22 cellular contexts compared by ENCODE assay signal in the genomic region with DNA sequence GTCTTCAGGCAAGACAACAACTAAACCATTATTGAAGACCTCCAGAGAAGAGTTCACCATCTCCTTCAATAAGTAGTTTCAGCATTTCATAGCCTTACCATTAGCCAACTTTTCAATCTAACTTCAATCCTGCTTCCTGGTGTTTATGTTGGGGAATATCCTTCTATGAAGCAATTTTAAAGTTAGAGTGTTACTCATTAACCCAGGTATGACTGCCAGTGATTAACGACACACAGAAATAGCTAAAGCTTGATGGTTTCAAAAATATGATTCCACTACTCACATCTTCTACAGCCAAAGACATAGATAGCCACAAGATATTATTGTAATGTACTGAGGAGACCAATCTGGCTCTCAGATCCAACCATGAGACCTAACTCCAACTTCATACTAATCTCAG.
DNase-seq lines count a peak whose midpoint lies in the region; ATAC-seq and TF ChIP-seq lines count a peak whose summit lies in the region.
"Had no signal": no experiment of that assay in that cellular context is flagged by ENCODE, and none has a peak within 500 bp of the region (broad histone marks: within the 10 kb centered on the region; RNA-seq: fewer than 3 reads in every experiment).

No MANE protein-coding gene starts in this region.

- H3K27ac ChIP-seq in ACC112 (ENCODE audit: low read depth, low read length) (peak overlapping the region; percentile 38), foreskin keratinocyte (no peak overlapping the region), A673 (ENCODE audit: low read depth, low read length, poor library complexity, severe bottlenecking) (no peak overlapping the region)
- H3K27ac ChIP-seq: PC-9, prostate gland had no signal

- no peak overlapping the region for H3K4me3 Mint-ChIP-seq in osteocyte (ENCODE audit: unreplicated experiment)
- no peak overlapping the region for H3K4me3 Mint-ChIP-seq in effector memory CD8-positive, alpha-beta T cell
- H3K4me3 Mint-ChIP-seq: activated B cell treated with CpG ODN at 0.5 μM for 24 hours; activated naive CD4-positive, alpha-beta T cell treated with anti-CD3 and anti-CD28 coated beads for 36 hours; memory B cell; stimulated activated naive CD8-positive, alpha-beta T cell treated with anti-CD3 and anti-CD28 coated beads, Interleukin-15, Interleukin-2, amounts not matched to agents 100 ng/mL and 50 ng/mL, for 24 hours had no signal

- TF ChIP-seq CTCF in foreskin keratinocyte (conservative IDR thresholded peaks at IDR 0.05) (no peak), osteocyte (IDR thresholded peaks at IDR 0.05) (no peak), A673 (conservative IDR thresholded peaks at IDR 0.05; ENCODE audit: low read depth, low read length) (no peak)

- CTCF ChIA-PET in A673 (lab: Charles Lee), result no interaction called here

- H3K9me3 Mint-ChIP-seq in osteocyte (ENCODE audit: unreplicated experiment), result peaks cover 29% of the 10 kb centered on the region
- H3K9me3 Mint-ChIP-seq in effector memory CD8-positive, alpha-beta T cell, result peaks cover 8 to 17% of the 10 kb centered on the region in 2 donors

- no peaks in the 10 kb centered on the region for H3K9me3 ChIP-seq in A673 (ENCODE audit: low read depth, low read length, poor library complexity, severe bottlenecking)
- H3K9me3 ChIP-seq: BE2C, prostate gland had no signal

- no peak overlapping the region for H2AFZ ChIP-seq in ACC112 (ENCODE audit: low read length, unreplicated experiment)
- H2AFZ ChIP-seq: PC-9 had no signal

- ATAC-seq in foreskin keratinocyte, result peak; percentile 66
- no peak for ATAC-seq in GM21423 (IDR thresholded peaks at IDR 0.05; ENCODE audit: unreplicated experiment)
- no peak for ATAC-seq in effector memory CD8-positive, alpha-beta T cell (replicated peaks)

- peaks cover 8% of the 10 kb centered on the region for H3K36me3 Mint-ChIP-seq in osteocyte (ENCODE audit: unreplicated experiment)
- H3K36me3 Mint-ChIP-seq in effector memory CD8-positive, alpha-beta T cell (ENCODE audit: insufficient read depth), result no peaks in the 10 kb centered on the region
- H3K36me3 Mint-ChIP-seq: memory B cell had no signal

- intact Hi-C loops in A673 (cut with micrococcal nuclease; ENCODE audit: unreplicated experiment), result no loop called here

- H3K27me3 ChIP-seq in ACC112 (ENCODE audit: insufficient read depth, low read length), result no peaks in the 10 kb centered on the region
- H3K27me3 ChIP-seq in foreskin keratinocyte, result no peaks in the 10 kb centered on the region
- H3K27me3 ChIP-seq in A673 (replicated peaks; ENCODE audit: insufficient read depth, low read depth, low read length, poor library complexity), result no peaks in the 10 kb centered on the region
- H3K27me3 ChIP-seq: BE2C had no signal

- POLR2A ChIA-PET in A673 (lab: Charles Lee; ENCODE audit: low non-redundant PET), result no interaction called here

- peaks cover 28% of the 10 kb centered on the region for H3K4me1 Mint-ChIP-seq in osteocyte (ENCODE audit: unreplicated experiment)
- H3K4me1 Mint-ChIP-seq in effector memory CD8-positive, alpha-beta T cell (ENCODE audit: low read depth in 2 of 2), result no peaks in the 10 kb centered on the region
- H3K4me1 Mint-ChIP-seq: activated B cell treated with CpG ODN at 0.5 μM for 24 hours, memory B cell had no signal

- BruUV-seq in A673 (replicated peaks; lab: Mats Ljungman, UMichigan), result no TSS peak

- no peaks in the 10 kb centered on the region for H3K79me2 ChIP-seq in ACC112 (ENCODE audit: control insufficient read depth, insufficient read depth, low read length, unreplicated experiment)

- H3K27me3 Mint-ChIP-seq in osteocyte (ENCODE audit: unreplicated experiment), result no peaks in the 10 kb centered on the region
- peaks cover 0 to 11% of the 10 kb centered on the region in 2 donors for H3K27me3 Mint-ChIP-seq in effector memory CD8-positive, alpha-beta T cell
- H3K27me3 Mint-ChIP-seq: activated B cell treated with CpG ODN at 0.5 μM for 24 hours, memory B cell had no signal

- DNase-seq in amniotic epithelial cell (ENCODE audit: low read depth), result peak; percentile 44
- peak in 1 of 2 donors; percentile 42 for DNase-seq in foreskin keratinocyte
- DNase-seq in osteocyte (ENCODE audit: extremely low spot score, unreplicated experiment), result no peak
- DNase-seq in A673 (ENCODE audit: low spot score), result no peak
- DNase-seq in SK-N-DZ (ENCODE audit: low spot score), result no peak
- no peak for DNase-seq in effector memory CD8-positive, alpha-beta T cell
- DNase-seq: activated B cell treated with CpG ODN at 0.5 μM for 24 hours; activated naive CD4-positive, alpha-beta T cell treated with anti-CD3 and anti-CD28 coated beads for 36 hours; BE2C; central memory CD4-positive, alpha-beta T cell; H7; head of caudate nucleus; NCI-H1105; NCI-H187 treated with DMSO at 0.1 percent for 48 hours; NCI-H526 treated with DMSO at 0.1 percent for 48 hours; SHP77 treated with DMSO at 0.1 percent for 48 hours had no signal

- H3K4me3 ChIP-seq in ACC112 (ENCODE audit: low read depth, low read length) (no peak overlapping the region), A673 (ENCODE audit: low read depth, low read length, poor library complexity, severe bottlenecking) (no peak overlapping the region)
- H3K4me3 ChIP-seq: PC-9, prostate gland had no signal

- H3K27ac Mint-ChIP-seq in osteocyte (ENCODE audit: unreplicated experiment), result peak overlapping the region; percentile 90
- no peak overlapping the region for H3K27ac Mint-ChIP-seq in effector memory CD8-positive, alpha-beta T cell
- H3K27ac Mint-ChIP-seq: activated B cell treated with CpG ODN at 0.5 μM for 24 hours; activated naive CD4-positive, alpha-beta T cell treated with anti-CD3 and anti-CD28 coated beads for 36 hours; memory B cell; stimulated activated naive CD8-positive, alpha-beta T cell treated with anti-CD3 and anti-CD28 coated beads, Interleukin-15, Interleukin-2, amounts not matched to agents 100 ng/mL and 50 ng/mL, for 24 hours had no signal

- H3K4me1 ChIP-seq in ACC112 (ENCODE audit: control insufficient read depth, insufficient read depth, low read length, unreplicated experiment) (peaks cover 20% of the 10 kb centered on the region), foreskin keratinocyte (peaks cover 23% of the 10 kb centered on the region), A673 (ENCODE audit: insufficient read depth, low read length, poor library complexity, severe bottlenecking) (no peaks in the 10 kb centered on the region)
- H3K4me1 ChIP-seq: BE2C, prostate gland had no signal

- H3K36me3 ChIP-seq in ACC112 (ENCODE audit: insufficient read depth, low read length), result no peaks in the 10 kb centered on the region; the same call in 1 of the 2 replicates
- H3K36me3 ChIP-seq in A673 (ENCODE audit: insufficient read depth, low read length, poor library complexity, severe bottlenecking), result no peaks in the 10 kb centered on the region
- H3K36me3 ChIP-seq: BE2C, prostate gland had no signal
